ENCODE assay signal across 9 cellular contexts in the genomic region with DNA sequence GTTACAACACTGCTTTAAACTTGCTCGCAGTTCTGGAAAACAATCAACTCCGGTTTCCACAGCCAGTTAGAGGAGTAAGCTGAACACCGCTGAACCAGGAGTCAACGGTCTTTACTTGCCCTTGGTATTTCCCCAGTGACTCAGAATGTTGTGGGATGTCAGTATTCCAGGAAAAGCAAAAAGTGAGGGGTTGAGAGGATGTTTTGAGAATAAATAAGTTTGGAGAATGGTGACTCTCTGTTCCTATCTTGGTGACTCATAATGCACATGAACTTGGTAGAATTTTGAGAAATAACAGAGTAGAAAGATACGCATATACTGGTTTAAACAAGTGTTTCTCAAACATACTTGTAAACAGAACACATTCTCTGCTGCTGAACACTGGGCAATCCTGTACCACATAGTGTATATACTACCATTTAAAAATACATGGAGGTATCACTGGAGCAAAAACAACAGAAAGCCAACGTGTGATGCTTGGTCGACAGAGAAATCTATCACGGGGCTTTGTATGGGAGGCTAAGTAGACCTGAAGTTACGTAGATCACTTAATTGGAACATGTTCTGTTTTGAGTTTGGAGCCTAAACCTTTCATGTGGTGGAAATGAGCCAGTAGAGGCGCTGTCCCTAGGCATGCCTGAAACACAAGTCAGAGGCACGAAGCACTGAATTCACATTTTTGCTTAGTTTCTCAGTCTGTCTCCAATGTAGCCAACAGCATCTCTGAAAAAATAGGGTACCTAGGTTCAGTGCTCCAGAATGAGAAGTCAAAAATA.
DNase-seq lines count a peak whose midpoint lies in the region; ATAC-seq and TF ChIP-seq lines count a peak whose summit lies in the region.
"Had no signal": no experiment of that assay in that cellular context is flagged by ENCODE, and none has a peak within 500 bp of the region (broad histone marks: within the 10 kb centered on the region; RNA-seq: fewer than 3 reads in every experiment).

No MANE protein-coding gene starts in this region.

- H3K9me3 Mint-ChIP-seq in CD4-positive, alpha-beta memory T cell: no peaks in the 10 kb centered on the region

- ATAC-seq in right lobe of liver: peak; percentile 93 to 98 (median 96)
- no peak for ATAC-seq in HG02642 (IDR thresholded peaks at IDR 0.05; ENCODE audit: poor library complexity, unreplicated experiment)

- H3K9me3 ChIP-seq in A673 (ENCODE audit: low read depth, low read length, poor library complexity, severe bottlenecking): no peaks in the 10 kb centered on the region
- H3K9me3 ChIP-seq in mammary epithelial cell (replicated peaks; ENCODE audit: insufficient read depth, low read length): no peaks in the 10 kb centered on the region
- no peaks in the 10 kb centered on the region for H3K9me3 ChIP-seq in right lobe of liver
- no peaks in the 10 kb centered on the region for H3K9me3 ChIP-seq in CD4-positive, alpha-beta memory T cell (ENCODE audit: control insufficient read depth in 1 of 2, low read length in 2 of 2)

- no TSS peak for BruUV-seq in A673 (replicated peaks; lab: Mats Ljungman, UMichigan)
- BruUV-seq in mammary epithelial cell (replicated peaks; lab: Mats Ljungman, UMichigan): no TSS peak

- no peaks in the 10 kb centered on the region for H3K4me1 Mint-ChIP-seq in CD4-positive, alpha-beta memory T cell

- peaks cover 5 to 6% of the 10 kb centered on the region in 2 donors for H3K27me3 Mint-ChIP-seq in CD4-positive, alpha-beta memory T cell

- 37% methylated on average over 11 of the region's 11 CpGs for WGBS in mammary epithelial cell (ENCODE audit: low coverage, missing lambda C conversion rate)
- 63% methylated on average over 11 of the region's 11 CpGs for WGBS in right lobe of liver (ENCODE audit: insufficient coverage, low coverage, low lambda C conversion rate, missing lambda C conversion rate)

- no peak for DNase-seq in A673 (ENCODE audit: low spot score)
- peak; percentile 26 for DNase-seq in HPDE6-E6E7 (ENCODE audit: extremely low spot score)
- peak; percentile 99 for DNase-seq in mammary epithelial cell
- DNase-seq in right lobe of liver: peak in 1 of 3 donors; percentile 61
- no peak for DNase-seq in NCI-H526 (lab: John Stamatoyannopoulos, UW)
- DNase-seq in CD4-positive, alpha-beta memory T cell: no peak
- DNase-seq in C1 segment of cervical spinal cord (lab: John Stamatoyannopoulos, UW): no peak
- DNase-seq: GF-D8 had no signal

- no peaks in the 10 kb centered on the region for H4K20me1 ChIP-seq in mammary epithelial cell (ENCODE audit: insufficient read depth, low read length)

- no peak overlapping the region for H2AFZ ChIP-seq in mammary epithelial cell (ENCODE audit: low read depth, low read length)

- H3K4me1 ChIP-seq in A673 (ENCODE audit: insufficient read depth, low read length, poor library complexity, severe bottlenecking): no peaks in the 10 kb centered on the region
- H3K4me1 ChIP-seq in mammary epithelial cell (ENCODE audit: insufficient read depth, low read length): peaks cover 33% of the 10 kb centered on the region
- no peaks in the 10 kb centered on the region for H3K4me1 ChIP-seq in right lobe of liver
- no peaks in the 10 kb centered on the region for H3K4me1 ChIP-seq in CD4-positive, alpha-beta memory T cell (ENCODE audit: insufficient read depth, low read length)

- CTCF ChIA-PET in A673 (lab: Charles Lee): no interaction called here
- CTCF ChIA-PET in mammary epithelial cell (lab: Charles Lee; ENCODE audit: low non-redundant PET): interaction anchor here (0.6 kb wide), 1 partner anchor 816 kb away, joined by 6 read pairs; no protein-coding TSS in a partner anchor
- CTCF ChIA-PET in CD4-positive, alpha-beta memory T cell (lab: Charles Lee; ENCODE audit: partially characterized antibody): no interaction called here

- in situ Hi-C loops in mammary epithelial cell (cut with MboI; ENCODE audit: low sequenced_read_pairs in 2 of 2): no loop called here

- H3K36me3 ChIP-seq in A673 (ENCODE audit: insufficient read depth, low read length, poor library complexity, severe bottlenecking) (no peaks in the 10 kb centered on the region), mammary epithelial cell (ENCODE audit: insufficient read depth, low read length) (no peaks in the 10 kb centered on the region), right lobe of liver (no peaks in the 10 kb centered on the region)
- no peaks in the 10 kb centered on the region for H3K36me3 ChIP-seq in CD4-positive, alpha-beta memory T cell (ENCODE audit: insufficient read depth, low read length)

- no peaks in the 10 kb centered on the region for H3K27me3 ChIP-seq in A673 (replicated peaks; ENCODE audit: insufficient read depth, low read depth, low read length, poor library complexity)
- H3K27me3 ChIP-seq in mammary epithelial cell (ENCODE audit: insufficient read depth, low read length): no peaks in the 10 kb centered on the region
- no peaks in the 10 kb centered on the region for H3K27me3 ChIP-seq in right lobe of liver
- H3K27me3 ChIP-seq in CD4-positive, alpha-beta memory T cell (ENCODE audit: insufficient read depth, low read length): peaks cover 3% of the 10 kb centered on the region

- peak overlapping the region; percentile 69 for H3K4me2 ChIP-seq in mammary epithelial cell (ENCODE audit: insufficient read depth, low read depth, low read length)

- no peak overlapping the region for H3K4me3 ChIP-seq in A673 (ENCODE audit: low read depth, low read length, poor library complexity, severe bottlenecking)
- H3K4me3 ChIP-seq in mammary epithelial cell (replicated peaks in 1 of 3; ENCODE audit: insufficient read depth in 1 of 3, low read depth in 2 of 3, low read length in 3 of 3): peak overlapping the region in 1 of 3 experiments; percentile 35
- H3K4me3 ChIP-seq in right lobe of liver: no peak overlapping the region
- no peak overlapping the region for H3K4me3 ChIP-seq in CD4-positive, alpha-beta memory T cell (ENCODE audit: low read length in 2 of 2)

- no peak for TF ChIP-seq POLR2A in right lobe of liver (IDR thresholded peaks at IDR 0.05)

- TF ChIP-seq CTCF in A673 (conservative IDR thresholded peaks at IDR 0.05; ENCODE audit: low read depth, low read length) (0 out of 2 replicates have a peak, but pooled peaks have one; percentile 21), mammary epithelial cell (conservative IDR thresholded peaks at IDR 0.05 in 1 of 2, IDR thresholded peaks at IDR 0.05 in 1 of 2; ENCODE audit: extremely low read depth in 1 of 2, insufficient read depth in 1 of 2, low read depth in 1 of 2, low read length in 2 of 2) (peak; percentile 19 to 23), right lobe of liver (IDR thresholded peaks at IDR 0.05) (no peak)

- POLR2A ChIA-PET in A673 (lab: Charles Lee; ENCODE audit: low non-redundant PET): no interaction called here
- POLR2A ChIA-PET in CD4-positive, alpha-beta memory T cell (lab: Charles Lee; ENCODE audit: partially characterized antibody): no interaction called here

- no peak overlapping the region for H3K4me3 Mint-ChIP-seq in CD4-positive, alpha-beta memory T cell

- H3K9ac ChIP-seq in mammary epithelial cell (ENCODE audit: insufficient read depth, low read length): peak overlapping the region; percentile 46

- intact Hi-C loops in A673 (cut with micrococcal nuclease; ENCODE audit: unreplicated experiment) (no loop called here), mammary epithelial cell (cut with micrococcal nuclease) (loop anchor here (10.0 kb wide), 1 partner anchor 946 kb away; a partner anchor contains a TSS), right lobe of liver (cut with DNase I) (no loop called here)
- intact Hi-C loops in CD4-positive, alpha-beta memory T cell (cut with micrococcal nuclease): no loop called here

- dilution Hi-C loops in mammary epithelial cell (cut with HindIII; ENCODE audit: low sequenced_read_pairs): no loop called here

- H3K27ac ChIP-seq in A673 (ENCODE audit: low read depth, low read length, poor library complexity, severe bottlenecking) (no peak overlapping the region), mammary epithelial cell (ENCODE audit: insufficient read depth, low read depth, low read length) (peak overlapping the region; percentile 76), right lobe of liver (peak overlapping the region in 2 of 3 donors; percentile 3 to 72)
- H3K27ac ChIP-seq in CD4-positive, alpha-beta memory T cell (ENCODE audit: low read depth, low read length): no peak overlapping the region

- H3K79me2 ChIP-seq in mammary epithelial cell (ENCODE audit: insufficient read depth, low read length): no peaks in the 10 kb centered on the region

- H3K27ac Mint-ChIP-seq in CD4-positive, alpha-beta memory T cell: no peak overlapping the region

- H3K36me3 Mint-ChIP-seq in CD4-positive, alpha-beta memory T cell: no peaks in the 10 kb centered on the region

Comparison
In these comparisons a context has a peak if more than half of its experiments do, and no peak if none do; other contexts are left out.
1. DNase-seq: peak in HPDE6-E6E7 (single experiment) and mammary epithelial cell (single experiment); none in A673 (single experiment), NCI-H526 (0 of 2), CD4-positive, alpha-beta memory T cell (0 of 5) and C1 segment of cervical spinal cord (0 of 14).
2. H3K27ac ChIP-seq: peak in mammary epithelial cell (single experiment) and right lobe of liver (2 of 3); none in A673 (single experiment) and CD4-positive, alpha-beta memory T cell (single experiment).
3. CTCF ChIP-seq: peak in A673 (single experiment) and mammary epithelial cell (2 of 2); none in right lobe of liver (0 of 4).